1 cellular context compared by ENCODE assay signal in the genomic region with DNA sequence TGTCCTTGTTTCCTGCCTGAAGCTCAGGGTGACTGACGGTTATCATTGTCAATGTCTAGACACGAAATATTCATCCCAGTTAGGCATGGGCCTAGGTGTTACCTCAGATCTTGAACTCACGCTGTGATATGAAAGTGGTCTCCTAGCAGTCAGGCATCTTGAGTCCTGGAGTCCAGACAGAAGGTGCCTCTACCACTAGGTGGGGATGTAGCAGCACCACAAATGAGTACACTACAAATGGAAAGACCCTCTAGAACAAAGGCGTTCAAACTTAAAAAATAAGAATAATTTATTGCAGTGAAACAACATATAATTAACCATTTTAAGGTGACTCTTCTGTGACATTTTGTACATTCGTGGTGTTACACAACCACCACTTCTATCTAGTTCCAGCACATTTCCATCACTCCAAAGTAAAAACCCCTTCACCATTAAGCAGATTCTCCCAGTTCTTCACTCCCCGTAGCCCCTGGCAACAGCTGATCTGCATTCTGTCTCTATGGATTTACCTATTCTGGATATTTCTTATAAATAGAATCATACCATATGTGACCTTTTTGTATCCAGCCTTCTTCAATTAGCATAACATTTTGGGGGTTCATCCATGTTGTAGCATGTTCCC.
TF ChIP-seq lines count a peak whose summit lies in the region.

No MANE protein-coding gene starts in this region.

TF ChIP-seq in HepG2, 621 proteins besides CTCF, POLR2A, EP300 and RAD21:
- TF ChIP-seq, protein P1, sequence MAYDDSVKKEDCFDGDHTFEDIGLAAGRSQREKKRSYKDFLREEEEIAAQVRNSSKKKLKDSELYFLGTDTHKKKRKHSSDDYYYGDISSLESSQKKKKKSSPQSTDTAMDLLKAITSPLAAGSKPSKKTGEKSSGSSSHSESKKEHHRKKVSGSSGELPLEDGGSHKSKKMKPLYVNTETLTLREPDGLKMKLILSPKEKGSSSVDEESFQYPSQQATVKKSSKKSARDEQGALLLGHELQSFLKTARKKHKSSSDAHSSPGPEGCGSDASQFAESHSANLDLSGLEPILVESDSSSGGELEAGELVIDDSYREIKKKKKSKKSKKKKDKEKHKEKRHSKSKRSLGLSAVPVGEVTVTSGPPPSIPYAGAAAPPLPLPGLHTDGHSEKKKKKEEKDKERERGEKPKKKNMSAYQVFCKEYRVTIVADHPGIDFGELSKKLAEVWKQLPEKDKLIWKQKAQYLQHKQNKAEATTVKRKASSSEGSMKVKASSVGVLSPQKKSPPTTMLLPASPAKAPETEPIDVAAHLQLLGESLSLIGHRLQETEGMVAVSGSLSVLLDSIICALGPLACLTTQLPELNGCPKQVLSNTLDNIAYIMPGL (CRISPR knock-in tag; IDR thresholded peaks at IDR 0.05; ENCODE audit: borderline replicate concordance in 1 of 2, low read depth in 1 of 2): 0 out of 4 replicates have a peak, but pooled peaks of 1 of the 2 experiments have one; percentile 31
- no peak for TF ChIP-seq PRPF4 (IDR thresholded peaks at IDR 0.05; ENCODE audit: low read depth, low read length, poor library complexity, severe bottlenecking)
- 0 out of 2 replicates have a peak, but pooled peaks have one; percentile 31 for TF ChIP-seq ZFP36L1 (CRISPR knock-in tag; IDR thresholded peaks at IDR 0.05)
- TF ChIP-seq ERF (CRISPR knock-in tag; IDR thresholded peaks at IDR 0.05): 0 out of 2 replicates have a peak, but pooled peaks have one; percentile 32
- peak; percentile 61; the same call in 1 of the 2 replicates for TF ChIP-seq SP140L (CRISPR knock-in tag; IDR thresholded peaks at IDR 0.05; ENCODE audit: borderline replicate concordance)
- TF ChIP-seq HOXA5 (CRISPR knock-in tag; IDR thresholded peaks at IDR 0.05): no peak
- 0 out of 2 replicates have a peak, but pooled peaks have one; percentile 26 for TF ChIP-seq MIXL1 (CRISPR knock-in tag; IDR thresholded peaks at IDR 0.05)
- TF ChIP-seq FOXA3 (CRISPR knock-in tag; IDR thresholded peaks at IDR 0.05): 0 out of 2 replicates have a peak, but pooled peaks have one; percentile 10
- peak; percentile 95 for TF ChIP-seq STAG1 (CRISPR knock-in tag; IDR thresholded peaks at IDR 0.05)
- TF ChIP-seq SMC3 (IDR thresholded peaks at IDR 0.05; ENCODE audit: low read length): peak; percentile 78
- TF ChIP-seq SIX4 (CRISPR knock-in tag; IDR thresholded peaks at IDR 0.05): 0 out of 2 replicates have a peak, but pooled peaks have one; percentile 14
- TF ChIP-seq TFE3 (CRISPR knock-in tag; IDR thresholded peaks at IDR 0.05): 0 out of 2 replicates have a peak, but pooled peaks have one; percentile 14
- TF ChIP-seq, protein P2, sequence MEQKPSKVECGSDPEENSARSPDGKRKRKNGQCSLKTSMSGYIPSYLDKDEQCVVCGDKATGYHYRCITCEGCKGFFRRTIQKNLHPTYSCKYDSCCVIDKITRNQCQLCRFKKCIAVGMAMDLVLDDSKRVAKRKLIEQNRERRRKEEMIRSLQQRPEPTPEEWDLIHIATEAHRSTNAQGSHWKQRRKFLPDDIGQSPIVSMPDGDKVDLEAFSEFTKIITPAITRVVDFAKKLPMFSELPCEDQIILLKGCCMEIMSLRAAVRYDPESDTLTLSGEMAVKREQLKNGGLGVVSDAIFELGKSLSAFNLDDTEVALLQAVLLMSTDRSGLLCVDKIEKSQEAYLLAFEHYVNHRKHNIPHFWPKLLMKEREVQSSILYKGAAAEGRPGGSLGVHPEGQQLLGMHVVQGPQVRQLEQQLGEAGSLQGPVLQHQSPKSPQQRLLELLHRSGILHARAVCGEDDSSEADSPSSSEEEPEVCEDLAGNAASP (CRISPR knock-in tag; IDR thresholded peaks at IDR 0.05; ENCODE audit: borderline replicate concordance): 0 out of 2 replicates have a peak, but pooled peaks have one; percentile 37
- 0 out of 2 replicates have a peak, but pooled peaks have one; percentile 42 for TF ChIP-seq ZNF205 (CRISPR knock-in tag; IDR thresholded peaks at IDR 0.05)
- peak; percentile 9; the same call in 1 of the 2 replicates for TF ChIP-seq BCL6 (CRISPR knock-in tag; IDR thresholded peaks at IDR 0.05)
- TF ChIP-seq ELF3 (CRISPR knock-in tag; IDR thresholded peaks at IDR 0.05): 0 out of 2 replicates have a peak, but pooled peaks have one; percentile 13
- TF ChIP-seq ZBTB7B (CRISPR knock-in tag; IDR thresholded peaks at IDR 0.05): 0 out of 2 replicates have a peak, but pooled peaks have one; percentile 21
- TF ChIP-seq RORA (CRISPR knock-in tag; IDR thresholded peaks at IDR 0.05): no peak
- 0 out of 2 replicates have a peak, but pooled peaks have one; percentile 12 for TF ChIP-seq GATAD2A (CRISPR knock-in tag; IDR thresholded peaks at IDR 0.05)
- TF ChIP-seq KAT8 (CRISPR knock-in tag; IDR thresholded peaks at IDR 0.05): 0 out of 2 replicates have a peak, but pooled peaks have one; percentile 22
- no peak for TF ChIP-seq ZSCAN31 (CRISPR knock-in tag; IDR thresholded peaks at IDR 0.05; ENCODE audit: low read depth)
- TF ChIP-seq, protein P3, sequence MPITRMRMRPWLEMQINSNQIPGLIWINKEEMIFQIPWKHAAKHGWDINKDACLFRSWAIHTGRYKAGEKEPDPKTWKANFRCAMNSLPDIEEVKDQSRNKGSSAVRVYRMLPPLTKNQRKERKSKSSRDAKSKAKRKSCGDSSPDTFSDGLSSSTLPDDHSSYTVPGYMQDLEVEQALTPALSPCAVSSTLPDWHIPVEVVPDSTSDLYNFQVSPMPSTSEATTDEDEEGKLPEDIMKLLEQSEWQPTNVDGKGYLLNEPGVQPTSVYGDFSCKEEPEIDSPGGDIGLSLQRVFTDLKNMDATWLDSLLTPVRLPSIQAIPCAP (CRISPR knock-in tag; IDR thresholded peaks at IDR 0.05; ENCODE audit: low read depth): no peak
- no peak for TF ChIP-seq MXD4 (CRISPR knock-in tag; IDR thresholded peaks at IDR 0.05)
TF ChIP-seq in HepG2: peak in this region for 17.
